ENCODE assay signal across 19 cellular contexts in the genomic region with DNA sequence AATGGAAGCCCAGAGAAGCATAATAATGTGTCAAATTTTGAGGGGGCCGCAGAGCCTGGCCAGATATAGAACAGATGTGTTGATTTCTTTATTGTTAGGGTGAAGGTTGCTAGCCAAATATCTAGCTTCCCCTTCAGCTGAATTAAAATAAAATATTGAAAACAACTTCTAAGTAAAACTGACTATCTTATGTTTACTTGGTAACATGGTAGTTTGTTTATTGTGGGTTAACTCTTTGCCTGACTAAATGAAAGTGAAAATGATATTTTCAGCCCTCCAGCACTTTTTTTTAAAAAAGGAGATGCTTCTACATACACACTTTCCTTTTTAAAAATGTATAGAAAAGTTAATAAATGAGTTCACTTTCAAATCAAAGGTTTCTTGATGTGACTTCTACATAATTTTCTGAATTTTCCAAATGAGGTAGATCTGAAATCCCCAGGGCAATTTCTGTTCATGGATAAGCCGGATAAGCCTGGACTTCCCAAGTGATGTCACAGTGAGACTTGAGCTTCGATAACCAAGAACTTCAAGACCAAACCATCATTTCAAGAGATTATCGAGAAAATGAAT.
DNase-seq lines count a peak whose midpoint lies in the region; ATAC-seq and TF ChIP-seq lines count a peak whose summit lies in the region.
"Had no signal": no experiment of that assay in that cellular context is flagged by ENCODE, and none has a peak within 500 bp of the region (broad histone marks: within the 10 kb centered on the region; RNA-seq: fewer than 3 reads in every experiment).

No MANE protein-coding gene starts in this region.

- no peaks in the 10 kb centered on the region for H3K36me3 ChIP-seq in esophagus muscularis mucosa
- H3K36me3 ChIP-seq: gastrocnemius medialis, stomach, uterus had no signal

- CTCF ChIA-PET in activated CD8-positive, alpha-beta T cell treated with anti-CD3 and anti-CD28 coated beads for 36 hours (lab: Charles Lee): interaction anchor here (1.7 to 8.0 kb wide), 5 partner anchors 10 to 38 kb away, joined by 4 to 50 read pairs (median 6); no protein-coding TSS in a partner anchor

- no peak overlapping the region for H3K27ac Mint-ChIP-seq in activated naive CD8-positive, alpha-beta T cell treated with anti-CD3 and anti-CD28 coated beads, Interleukin-2, amount 10 ng/mL, durations not matched to agents 7 days and 5 days
- H3K27ac Mint-ChIP-seq in activated naive CD8-positive, alpha-beta T cell treated with anti-CD3 and anti-CD28 coated beads for 36 hours: no peak overlapping the region
- peak overlapping the region; percentile 9 for H3K27ac Mint-ChIP-seq in activated CD8-positive, alpha-beta T cell treated with anti-CD3 and anti-CD28 coated beads for 36 hours
- no peak overlapping the region for H3K27ac Mint-ChIP-seq in naive thymus-derived CD8-positive, alpha-beta T cell
- H3K27ac Mint-ChIP-seq: activated B cell treated with CpG ODN at 0.5 μM for 24 hours, naive B cell, T-cell had no signal

- no peaks in the 10 kb centered on the region for H3K9me3 ChIP-seq in esophagus muscularis mucosa
- H3K9me3 ChIP-seq: Caco-2, gastrocnemius medialis, stomach, uterus had no signal

- peak overlapping the region; percentile 7 for H3K4me3 Mint-ChIP-seq in activated naive CD8-positive, alpha-beta T cell treated with anti-CD3 and anti-CD28 coated beads, Interleukin-2, amount 10 ng/mL, durations not matched to agents 7 days and 5 days
- H3K4me3 Mint-ChIP-seq in activated naive CD8-positive, alpha-beta T cell treated with anti-CD3 and anti-CD28 coated beads for 36 hours: no peak overlapping the region
- H3K4me3 Mint-ChIP-seq in activated CD8-positive, alpha-beta T cell treated with anti-CD3 and anti-CD28 coated beads for 36 hours: peak overlapping the region; percentile 38
- peak overlapping the region in 1 of 10 donors; percentile 8 for H3K4me3 Mint-ChIP-seq in naive thymus-derived CD8-positive, alpha-beta T cell
- H3K4me3 Mint-ChIP-seq: activated B cell treated with CpG ODN at 0.5 μM for 24 hours, naive B cell had no signal

- H3K9me3 Mint-ChIP-seq in activated naive CD8-positive, alpha-beta T cell treated with anti-CD3 and anti-CD28 coated beads, Interleukin-2, amount 10 ng/mL, durations not matched to agents 7 days and 5 days: no peaks in the 10 kb centered on the region
- H3K9me3 Mint-ChIP-seq in activated naive CD8-positive, alpha-beta T cell treated with anti-CD3 and anti-CD28 coated beads for 36 hours: peaks cover 4% of the 10 kb centered on the region
- peaks cover 4% of the 10 kb centered on the region for H3K9me3 Mint-ChIP-seq in activated CD8-positive, alpha-beta T cell treated with anti-CD3 and anti-CD28 coated beads for 36 hours
- peaks cover 0 to 5% (median 0%) of the 10 kb centered on the region in 9 donors for H3K9me3 Mint-ChIP-seq in naive thymus-derived CD8-positive, alpha-beta T cell
- H3K9me3 Mint-ChIP-seq: T-cell had no signal

- H3K4me3 ChIP-seq in esophagus muscularis mucosa: no peak overlapping the region
- H3K4me3 ChIP-seq: gastrocnemius medialis, stomach, uterus had no signal

- POLR2A ChIA-PET in activated naive CD8-positive, alpha-beta T cell treated with anti-CD3 and anti-CD28 coated beads, Interleukin-2, amount 10 ng/mL, durations not matched to agents 7 days and 5 days (lab: Charles Lee): no interaction called here
- POLR2A ChIA-PET in activated CD8-positive, alpha-beta T cell treated with anti-CD3 and anti-CD28 coated beads for 36 hours (lab: Charles Lee): interaction anchor here (1.2 kb wide), 1 partner anchor 75 kb away, joined by 3 read pairs; no protein-coding TSS in a partner anchor
- POLR2A ChIA-PET in naive thymus-derived CD8-positive, alpha-beta T cell (lab: Charles Lee): no interaction called here

- H3K27me3 ChIP-seq in esophagus muscularis mucosa: no peaks in the 10 kb centered on the region
- H3K27me3 ChIP-seq: gastrocnemius medialis, stomach, uterus had no signal

- no peak for TF ChIP-seq CTCF in activated CD8-positive, alpha-beta T cell treated with anti-CD3 and anti-CD28 coated beads for 36 hours (IDR thresholded peaks at IDR 0.05)
- no peak for TF ChIP-seq CTCF in esophagus muscularis mucosa (IDR thresholded peaks at IDR 0.05)

- intact Hi-C loops in activated CD8-positive, alpha-beta T cell treated with anti-CD3 and anti-CD28 coated beads for 36 hours (cut with micrococcal nuclease): no loop called here
- intact Hi-C loops in esophagus muscularis mucosa (cut with DNase I): no loop called here

- H3K4me1 ChIP-seq in esophagus muscularis mucosa: no peaks in the 10 kb centered on the region
- H3K4me1 ChIP-seq: gastrocnemius medialis, stomach, uterus had no signal

- peaks cover 10% of the 10 kb centered on the region for H3K4me1 Mint-ChIP-seq in activated naive CD8-positive, alpha-beta T cell treated with anti-CD3 and anti-CD28 coated beads, Interleukin-2, amount 10 ng/mL, durations not matched to agents 7 days and 5 days
- peaks cover 10% of the 10 kb centered on the region for H3K4me1 Mint-ChIP-seq in activated naive CD8-positive, alpha-beta T cell treated with anti-CD3 and anti-CD28 coated beads for 36 hours
- H3K4me1 Mint-ChIP-seq in activated CD8-positive, alpha-beta T cell treated with anti-CD3 and anti-CD28 coated beads for 36 hours (ENCODE audit: low read depth): peaks cover 8% of the 10 kb centered on the region
- peaks cover 0 to 2% (median under 1%) of the 10 kb centered on the region in 4 donors for H3K4me1 Mint-ChIP-seq in naive thymus-derived CD8-positive, alpha-beta T cell
- H3K4me1 Mint-ChIP-seq: activated B cell treated with CpG ODN at 0.5 μM for 24 hours, naive B cell had no signal

- H3K27ac ChIP-seq in esophagus muscularis mucosa (replicated peaks in 1 of 4): no peak overlapping the region
- H3K27ac ChIP-seq: gastrocnemius medialis, stomach had no signal

- peak; percentile 26 for ATAC-seq in activated naive CD8-positive, alpha-beta T cell treated with anti-CD3 and anti-CD28 coated beads, Interleukin-2, amount 10 ng/mL, durations not matched to agents 7 days and 5 days (ENCODE audit: low read depth)
- peak; percentile 67 for ATAC-seq in GM21786 (IDR thresholded peaks at IDR 0.05; ENCODE audit: unreplicated experiment)
- ATAC-seq in activated CD8-positive, alpha-beta T cell treated with anti-CD3 and anti-CD28 coated beads for 36 hours: peak; percentile 42
- ATAC-seq in naive thymus-derived CD8-positive, alpha-beta T cell: no peak
- ATAC-seq: gastrocnemius medialis had no signal

- WGBS in esophagus muscularis mucosa: 73% methylated on average over 4 of the region's 4 CpGs

- H3K36me3 Mint-ChIP-seq in activated naive CD8-positive, alpha-beta T cell treated with anti-CD3 and anti-CD28 coated beads, Interleukin-2, amount 10 ng/mL, durations not matched to agents 7 days and 5 days: peaks cover 5% of the 10 kb centered on the region
- peaks cover 4% of the 10 kb centered on the region for H3K36me3 Mint-ChIP-seq in activated naive CD8-positive, alpha-beta T cell treated with anti-CD3 and anti-CD28 coated beads for 36 hours
- no peaks in the 10 kb centered on the region for H3K36me3 Mint-ChIP-seq in activated CD8-positive, alpha-beta T cell treated with anti-CD3 and anti-CD28 coated beads for 36 hours (ENCODE audit: low read depth)
- H3K36me3 Mint-ChIP-seq in naive thymus-derived CD8-positive, alpha-beta T cell: peaks cover 0 to 5% (median 4%) of the 10 kb centered on the region in 3 donors
- H3K36me3 Mint-ChIP-seq: T-cell had no signal

- DNase-seq in activated naive CD8-positive, alpha-beta T cell treated with anti-CD3 and anti-CD28 coated beads, Interleukin-2, amount 10 ng/mL, durations not matched to agents 7 days and 5 days: no peak
- DNase-seq in activated naive CD8-positive, alpha-beta T cell treated with anti-CD3 and anti-CD28 coated beads for 36 hours: no peak
- DNase-seq in activated CD8-positive, alpha-beta T cell treated with anti-CD3 and anti-CD28 coated beads for 36 hours: no peak
- DNase-seq in naive thymus-derived CD8-positive, alpha-beta T cell: no peak
- DNase-seq in esophagus muscularis mucosa (ENCODE audit: extremely low spot score): no peak
- DNase-seq in NCI-H748 (lab: John Stamatoyannopoulos, UW; ENCODE audit: unreplicated experiment): no peak
- no peak for DNase-seq in activated CD8-positive, alpha-beta memory T cell treated with anti-CD3 and anti-CD28 coated beads, Interleukin-2, amount 50 U/mL, for 48 hours
- DNase-seq: activated B cell treated with CpG ODN at 0.5 μM for 24 hours, Caco-2, gastrocnemius medialis, IMR-90, MV-4-11, naive B cell, NCI-H2081 treated with DMSO at 0.1 percent for 48 hours, NCI-H82, stomach, uterus had no signal

- TF ChIP-seq EP300 in esophagus muscularis mucosa (IDR thresholded peaks at IDR 0.05): no peak

- H3K27me3 Mint-ChIP-seq in activated naive CD8-positive, alpha-beta T cell treated with anti-CD3 and anti-CD28 coated beads, Interleukin-2, amount 10 ng/mL, durations not matched to agents 7 days and 5 days: peaks cover 7% of the 10 kb centered on the region
- peaks cover 8% of the 10 kb centered on the region for H3K27me3 Mint-ChIP-seq in activated naive CD8-positive, alpha-beta T cell treated with anti-CD3 and anti-CD28 coated beads for 36 hours
- peaks cover 6% of the 10 kb centered on the region for H3K27me3 Mint-ChIP-seq in activated CD8-positive, alpha-beta T cell treated with anti-CD3 and anti-CD28 coated beads for 36 hours
- H3K27me3 Mint-ChIP-seq in naive thymus-derived CD8-positive, alpha-beta T cell: peaks cover 0 to 10% (median 0%) of the 10 kb centered on the region in 5 donors

- TF ChIP-seq POLR2A in esophagus muscularis mucosa (IDR thresholded peaks at IDR 0.05; ENCODE audit: low read depth): no peak

Comparison
In these comparisons a context has a peak if more than half of its experiments do, and no peak if none do; other contexts are left out.
1. ATAC-seq: peak in activated naive CD8-positive, alpha-beta T cell treated with anti-CD3 and anti-CD28 coated beads, Interleukin-2, amount 10 ng/mL, durations not matched to agents 7 days and 5 days (single experiment), GM21786 (single experiment) and activated CD8-positive, alpha-beta T cell treated with anti-CD3 and anti-CD28 coated beads for 36 hours (single experiment); none in naive thymus-derived CD8-positive, alpha-beta T cell (0 of 2).